In the genomic region with DNA sequence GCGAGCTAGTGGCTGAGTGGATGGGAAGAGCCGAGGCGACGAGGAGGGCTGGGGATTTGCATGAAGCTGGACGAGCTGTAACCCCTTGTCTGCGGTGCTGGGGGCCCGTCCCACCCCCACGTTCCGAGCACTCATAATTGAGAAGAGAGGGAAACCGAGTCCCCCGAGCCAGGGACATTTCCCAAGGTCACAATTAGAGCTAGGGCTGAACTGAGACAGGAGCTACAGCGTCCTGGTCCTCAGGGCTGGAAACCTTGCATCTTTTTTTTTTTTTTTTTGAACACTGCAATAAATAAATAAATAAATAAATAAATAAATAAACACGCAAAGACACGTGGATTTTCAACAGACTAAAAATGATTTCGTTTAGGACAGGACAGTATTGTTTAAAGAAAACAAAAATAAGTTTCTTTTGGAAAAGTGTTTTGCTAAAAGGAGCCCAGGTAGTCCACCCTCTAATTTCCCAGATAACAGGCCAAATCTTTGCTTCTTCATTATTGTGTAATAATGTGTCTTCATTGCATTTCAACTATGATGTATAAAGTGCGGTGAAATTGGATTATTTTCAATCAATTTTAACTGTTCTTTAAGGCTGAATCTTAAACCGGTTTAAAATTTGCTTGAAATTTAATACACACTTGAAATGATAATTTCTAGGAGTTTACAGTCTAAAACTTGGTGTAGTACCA, we compare ENCODE assay signal across 8 cellular contexts. TPM values are rescaled to one million over a fixed set of nuclear protein-coding genes. Genes with fewer than 3 reads are reported as not detected.
A peak's percentile ranks its signal among the peaks of the same experiment; 100 is the strongest.
DNase-seq lines count a peak whose midpoint lies in the region; ATAC-seq and TF ChIP-seq lines count a peak whose summit lies in the region.

No MANE protein-coding gene starts in this region.

- no peaks in the 10 kb centered on the region for H3K27me3 Mint-ChIP-seq in MCF 10A (ENCODE audit: insufficient read depth, unreplicated experiment)

- ATAC-seq in HG02884 (IDR thresholded peaks at IDR 0.05; ENCODE audit: unreplicated experiment) (no peak), HG02763 (IDR thresholded peaks at IDR 0.05; ENCODE audit: unreplicated experiment) (no peak)

- H3K4me1 Mint-ChIP-seq in MCF 10A (ENCODE audit: insufficient read depth, unreplicated experiment): peaks cover 5% of the 10 kb centered on the region

- BruUV-seq in MCF 10A (replicated peaks; lab: Mats Ljungman, UMichigan): TSS peak; percentile 35

- H3K36me3 ChIP-seq in tibial artery: no peaks in the 10 kb centered on the region

- H3K4me1 ChIP-seq in tibial artery: peaks cover 0 to 8% (median 3%) of the 10 kb centered on the region in 4 donors

- no peak overlapping the region for H3K27ac Mint-ChIP-seq in MCF 10A (ENCODE audit: low read depth, unreplicated experiment)

- H3K27me3 ChIP-seq in tibial artery: no peaks in the 10 kb centered on the region

- H3K4me3 ChIP-seq in tibial artery: peak overlapping the region; percentile 60 to 84

- DNase-seq in HuH-7.5 (ENCODE audit: low spot score) (peak; percentile 27), MCF 10A (ENCODE audit: unreplicated experiment) (peak; percentile 8), medulla oblongata (ENCODE audit: extremely low spot score) (peak; percentile 38), tibial artery (no peak)
- DNase-seq in stimulated activated CD4-positive, alpha-beta T cell treated with anti-CD3 and anti-CD28 coated beads, Interleukin-4, amount 100 ng/mL, for 1 hour: no peak

- no peaks in the 10 kb centered on the region for H3K36me3 Mint-ChIP-seq in MCF 10A (ENCODE audit: insufficient read depth, unreplicated experiment)

- no peaks in the 10 kb centered on the region for H3K9me3 ChIP-seq in tibial artery

- H3K9me3 Mint-ChIP-seq in MCF 10A (ENCODE audit: unreplicated experiment): no peaks in the 10 kb centered on the region

- POLR2A ChIA-PET in MCF 10A (lab: Yijun Ruan, JAX): interaction anchor here (0.6 to 3.1 kb wide), 10 partner anchors 11 to 449 kb away, joined by 3 to 26 read pairs (median 4); a partner anchor contains a TSS

- TF ChIP-seq CTCF in C4-2B (conservative IDR thresholded peaks at IDR 0.05) (no peak), MCF 10A (IDR thresholded peaks at IDR 0.05; ENCODE audit: unreplicated experiment) (no peak), tibial artery (IDR thresholded peaks at IDR 0.05) (no peak)

- H3K27ac ChIP-seq in C4-2B (peak overlapping the region; percentile 95), tibial artery (peak overlapping the region; percentile 62 to 68)

- CTCF ChIA-PET in MCF 10A (lab: Yijun Ruan, JAX): interaction anchor here (0.6 to 1.0 kb wide), 5 partner anchors 9 to 118 kb away, joined by 3 to 6 read pairs (median 6); no protein-coding TSS in a partner anchor

- intact Hi-C loops in MCF 10A (cut with micrococcal nuclease): loop anchor here (2.0 to 5.0 kb wide), 3 partner anchors 64 to 219 kb away; a partner anchor contains a TSS
- intact Hi-C loops in tibial artery (cut with DNase I; ENCODE audit: low total_unique reads): no loop called here

- peak overlapping the region; percentile 94 for H3K4me3 Mint-ChIP-seq in MCF 10A (ENCODE audit: unreplicated experiment)

RNA-seq across cellular contexts. Expression of a gene that starts 1.0 kb away (rescaled TPM):
- 2.2 and 2.9 TPM in 2 replicates for total RNA-seq in MCF 10A (2022)

RNA-seq across cellular contexts. Expression of a gene that starts 11.5 kb away (rescaled TPM):
- 12.0 and 15.1 TPM in 2 replicates for total RNA-seq in MCF 10A (2022)

Comparison
In these comparisons a context has a peak if more than half of its experiments do, and no peak if none do; other contexts are left out.
1. DNase-seq: peak in HuH-7.5 (single experiment), MCF 10A (single experiment) and medulla oblongata (single experiment); none in tibial artery (0 of 2) and stimulated activated CD4-positive, alpha-beta T cell treated with anti-CD3 and anti-CD28 coated beads, Interleukin-4, amount 100 ng/mL, for 1 hour (single experiment).